In genomic region chr15:64850778-64851502, GRCh38 we compare ENCODE assay signal across 15 cellular contexts. TPM values are rescaled to one million over a fixed set of nuclear protein-coding genes. Genes with fewer than 3 reads are reported as not detected.
DNase-seq lines count a peak whose midpoint lies in the region; ATAC-seq and TF ChIP-seq lines count a peak whose summit lies in the region.
"Had no signal": no experiment of that assay in that cellular context is flagged by ENCODE, and none has a peak within 500 bp of the region (broad histone marks: within the 10 kb centered on the region; RNA-seq: fewer than 3 reads in every experiment).

No MANE protein-coding gene starts in this region.

- H2BK15ac ChIP-seq in mesendoderm (replicated peaks; ENCODE audit: low read depth): no peak overlapping the region

- H4K5ac ChIP-seq in mesendoderm (ENCODE audit: low read length): no peak overlapping the region

- H3K79me2 ChIP-seq in mesendoderm (ENCODE audit: control insufficient read depth, insufficient read depth, low read length): peaks cover 37% of the 10 kb centered on the region

- peaks cover 21% of the 10 kb centered on the region for H3K4me1 ChIP-seq in HUES48 (ENCODE audit: control insufficient read depth, insufficient read depth, low read length)
- H3K4me1 ChIP-seq in mesendoderm (ENCODE audit: control insufficient read depth, low read depth, low read length): peaks cover 10% of the 10 kb centered on the region
- peaks cover 22 to 82% (median 75%) of the 10 kb centered on the region in 5 donors for H3K4me1 ChIP-seq in subcutaneous abdominal adipose tissue (ENCODE audit: control insufficient read depth in 5 of 5, insufficient read depth in 5 of 5, low read length in 5 of 5)

- no peak overlapping the region for H4K8ac ChIP-seq in mesendoderm (ENCODE audit: low read depth, low read length)

- no peak overlapping the region for H3K4me3 ChIP-seq in HUES48 (ENCODE audit: low read depth, low read length)
- no peak overlapping the region for H3K4me3 ChIP-seq in brain microvascular endothelial cell (ENCODE audit: low read depth, low read length)
- no peak overlapping the region for H3K4me3 ChIP-seq in mesendoderm (ENCODE audit: low read length)
- H3K4me3 ChIP-seq in subcutaneous abdominal adipose tissue (ENCODE audit: low read depth in 1 of 5, low read length in 5 of 5): no peak overlapping the region
- H3K4me3 ChIP-seq: SK-N-MC had no signal

- no peak for TF ChIP-seq CTCF in brain microvascular endothelial cell (IDR thresholded peaks at IDR 0.05; ENCODE audit: low read depth, low read length, missing control alignments)

- H3K18ac ChIP-seq in mesendoderm (ENCODE audit: low read length): no peak overlapping the region

- no peak for ATAC-seq in HG02588 (IDR thresholded peaks at IDR 0.05; ENCODE audit: unreplicated experiment)
- ATAC-seq in stimulated activated naive CD8-positive, alpha-beta T cell treated with anti-CD3 and anti-CD28 coated beads, Interleukin-15, Interleukin-2, amounts not matched to agents 100 U/mL and 50 U/mL, for 24 hours: no peak
- ATAC-seq in HG03108 (IDR thresholded peaks at IDR 0.05; ENCODE audit: unreplicated experiment): no peak

- DNase-seq in brain microvascular endothelial cell (no peak), mesendoderm (peak; percentile 44), GM03348 (ENCODE audit: low spot score) (no peak)
- no peak for DNase-seq in stimulated activated naive CD8-positive, alpha-beta T cell treated with anti-CD3 and anti-CD28 coated beads, Interleukin-15, Interleukin-2, amounts not matched to agents 100 U/mL and 50 U/mL, for 24 hours
- DNase-seq: activated CD4-positive, alpha-beta T cell treated with anti-CD3 and anti-CD28 coated beads for 4 hours; activated naive CD4-positive, alpha-beta T cell treated with anti-CD3 and anti-CD28 coated beads for 36 hours; dermis blood vessel endothelial cell; MM.1S; NCI-H524 treated with DMSO at 0.1 percent for 48 hours; stimulated activated CD8-positive, alpha-beta memory T cell treated with anti-CD3 and anti-CD28 coated beads, Interleukin-4, amount 100 ng/mL, for 48 hours had no signal

- H3K36me3 ChIP-seq in HUES48 (ENCODE audit: control insufficient read depth, insufficient read depth, low read length) (peaks cover 44% of the 10 kb centered on the region), brain microvascular endothelial cell (replicated peaks) (peaks cover 32% of the 10 kb centered on the region), mesendoderm (ENCODE audit: control insufficient read depth, insufficient read depth, low read length) (peaks cover 3% of the 10 kb centered on the region), subcutaneous abdominal adipose tissue (ENCODE audit: control insufficient read depth in 5 of 5, insufficient read depth in 5 of 5, low read length in 5 of 5) (peaks cover 5 to 86% (median 60%) of the 10 kb centered on the region in 5 donors)

- H2BK120ac ChIP-seq in mesendoderm (ENCODE audit: low read depth, low read length): no peak overlapping the region

- no peak overlapping the region for H3K23ac ChIP-seq in mesendoderm (ENCODE audit: low read length)

- H2BK5ac ChIP-seq in mesendoderm (ENCODE audit: low read length): no peak overlapping the region

- no peak overlapping the region for H2AK5ac ChIP-seq in mesendoderm (ENCODE audit: low read length)

- peaks cover 32% of the 10 kb centered on the region for H3K79me1 ChIP-seq in mesendoderm (ENCODE audit: low read length)

- H3K9me3 ChIP-seq in HUES48 (ENCODE audit: control insufficient read depth, insufficient read depth, low read length): no peaks in the 10 kb centered on the region
- H3K9me3 ChIP-seq in subcutaneous abdominal adipose tissue (ENCODE audit: control insufficient read depth in 5 of 5, low read length in 5 of 5): no peaks in the 10 kb centered on the region

- H3K56ac ChIP-seq in mesendoderm (ENCODE audit: low read length): no peak overlapping the region

- H3K27ac ChIP-seq in HUES48 (ENCODE audit: low read depth, low read length): peak overlapping the region; percentile 53
- H3K27ac ChIP-seq in brain microvascular endothelial cell: peak overlapping the region; percentile 45
- H3K27ac ChIP-seq in mesendoderm (ENCODE audit: low read depth, low read length): peak overlapping the region; percentile 22
- peak overlapping the region; percentile 72 for H3K27ac ChIP-seq in subcutaneous abdominal adipose tissue (ENCODE audit: low read depth, low read length)
- H3K27ac ChIP-seq: SK-N-MC had no signal

- H3K27me3 ChIP-seq in HUES48 (ENCODE audit: control insufficient read depth, insufficient read depth, low read length): no peaks in the 10 kb centered on the region
- H3K27me3 ChIP-seq in brain microvascular endothelial cell (replicated peaks): no peaks in the 10 kb centered on the region
- no peaks in the 10 kb centered on the region for H3K27me3 ChIP-seq in mesendoderm (ENCODE audit: insufficient read depth, low read length, poor library complexity)
- no peaks in the 10 kb centered on the region for H3K27me3 ChIP-seq in subcutaneous abdominal adipose tissue (ENCODE audit: control insufficient read depth in 5 of 5, insufficient read depth in 4 of 5, low read length in 5 of 5)

- H3K4ac ChIP-seq in mesendoderm (ENCODE audit: low read depth, low read length): no peak overlapping the region

- H3K9ac ChIP-seq in HUES48 (ENCODE audit: low read depth, low read length) (no peak overlapping the region), mesendoderm (ENCODE audit: low read length) (no peak overlapping the region), subcutaneous abdominal adipose tissue (ENCODE audit: low read length in 5 of 5) (peak overlapping the region in 4 of 5 donors; percentile 7 to 69 (median 50))

- H3K4me2 ChIP-seq in mesendoderm (ENCODE audit: low read length): no peak overlapping the region

- no CpG with 5 or more reads among the region's 4 CpGs for WGBS in mesendoderm (ENCODE audit: extremely low coverage, insufficient coverage, low lambda C conversion rate)

- in situ Hi-C loops in brain microvascular endothelial cell (cut with HindIII; ENCODE audit: low pct_ligation_motif_present, low sequenced_read_pairs): no loop called here

RNA-seq across cellular contexts. Expression of gene PLEKHO2, which starts 9.2 kb away (rescaled TPM):
- 10.9 TPM for polyA plus RNA-seq in mesendoderm (2013, experiment 1 of 2)
- 11.2 TPM for polyA plus RNA-seq in mesendoderm (2013, experiment 2 of 2)

RNA-seq across cellular contexts. Expression of gene PIF1, which starts 25.5 kb away (rescaled TPM):
- 35.6 TPM for polyA plus RNA-seq in mesendoderm (2013, experiment 1 of 2)
- polyA plus RNA-seq in mesendoderm (2013, experiment 2 of 2): 34.6 TPM

Comparison
In these comparisons a context has a peak if more than half of its experiments do, and no peak if none do; other contexts are left out.
1. H3K27ac ChIP-seq: peak in every context shown above with its lines; median percentile 72 in subcutaneous abdominal adipose tissue; 53 in HUES48; 45 in brain microvascular endothelial cell; 22 in mesendoderm.
2. H3K9ac ChIP-seq: peak in subcutaneous abdominal adipose tissue (4 of 5); none in HUES48 (single experiment) and mesendoderm (single experiment).